In genomic region chr22:31970490-31971444, GRCh38 we compare ENCODE assay signal across 8 cellular contexts. TPM values are rescaled to one million over a fixed set of nuclear protein-coding genes. Genes with fewer than 3 reads are reported as not detected.
DNase-seq lines count a peak whose midpoint lies in the region; ATAC-seq and TF ChIP-seq lines count a peak whose summit lies in the region.

No MANE protein-coding gene starts in this region.

- no peaks in the 10 kb centered on the region for H3K27me3 ChIP-seq in OCI-LY3 (ENCODE audit: low read depth, low read length)
- H3K27me3 ChIP-seq in mucosa of stomach (ENCODE audit: control insufficient read depth, insufficient read depth, low read length), result no peaks in the 10 kb centered on the region

- no peak overlapping the region for H3K27ac ChIP-seq in OCI-LY3 (ENCODE audit: low read length)

- H3K4me2 ChIP-seq in OCI-LY3 (ENCODE audit: low read length), result peak overlapping the region; percentile 96

- H4K20me1 ChIP-seq in OCI-LY3 (ENCODE audit: insufficient read depth, low read length), result no peaks in the 10 kb centered on the region

- DNase-seq in ACHN (peak; percentile 81), HT1080 (ENCODE audit: low read depth) (peak; percentile 75), activated T-cell treated with anti-CD3 and anti-CD28 coated beads for 48 hours (ENCODE audit: low read depth) (peak; percentile 88), erythroblast (lab: John Stamatoyannopoulos, UW) (peak; percentile 79 to 91)
- peak; percentile 66 to 81 for DNase-seq in stimulated activated CD8-positive, alpha-beta memory T cell treated with anti-CD3 and anti-CD28 coated beads, Interleukin-4, amount 100 ng/mL, for 4 hours (ENCODE audit: low read depth in 2 of 2, low spot score in 1 of 2)

- H3K79me2 ChIP-seq in OCI-LY3 (ENCODE audit: low read length), result no peaks in the 10 kb centered on the region

- peak overlapping the region; percentile 80 for H3K4me3 ChIP-seq in OCI-LY3 (ENCODE audit: low read length)
- peak overlapping the region; percentile 53 for H3K4me3 ChIP-seq in mucosa of stomach (ENCODE audit: low read length)

- H3K36me3 ChIP-seq in OCI-LY3 (replicated peaks; ENCODE audit: low read depth, low read length), result no peaks in the 10 kb centered on the region
- H3K36me3 ChIP-seq in mucosa of stomach (ENCODE audit: control insufficient read depth, insufficient read depth, low read length), result no peaks in the 10 kb centered on the region

- H3K9ac ChIP-seq in OCI-LY3 (ENCODE audit: low read length) (peak overlapping the region; percentile 40), mucosa of stomach (ENCODE audit: low read length) (peak overlapping the region; percentile 53)

- H2AFZ ChIP-seq in OCI-LY3 (ENCODE audit: low read depth, low read length), result peak overlapping the region; percentile 63

- H3K4me1 ChIP-seq in OCI-LY3 (ENCODE audit: low read length), result peaks cover 15% of the 10 kb centered on the region
- peaks cover 7% of the 10 kb centered on the region for H3K4me1 ChIP-seq in mucosa of stomach (ENCODE audit: control insufficient read depth, insufficient read depth, low read length)

- peak; percentile 89 for TF ChIP-seq CTCF in OCI-LY3 (IDR thresholded peaks at IDR 0.05; ENCODE audit: low read depth, low read length)

- ATAC-seq in GM18517 (IDR thresholded peaks at IDR 0.05; ENCODE audit: unreplicated experiment), result peak; percentile 44

- TF ChIP-seq POLR2A in erythroblast (IDR thresholded peaks at IDR 0.05; ENCODE audit: low read length), result no peak

- H3K9me3 ChIP-seq in OCI-LY3 (ENCODE audit: insufficient read depth, low read length), result no peaks in the 10 kb centered on the region
- H3K9me3 ChIP-seq in mucosa of stomach (ENCODE audit: control insufficient read depth, low read length), result no peaks in the 10 kb centered on the region

- in situ Hi-C loops in ACHN (cut with HindIII; ENCODE audit: low pct_ligation_motif_present, low pct_unique_long_range_greater_than_20kb, low sequenced_read_pairs), result loop anchor here (25.0 kb wide), 1 partner anchor 308 kb away; the partner anchor contains the start of gene PISD

RNA-seq across cellular contexts. Expression of gene YWHAH, which starts 26.4 kb away (rescaled TPM):
- 161 and 183 TPM in 2 replicates for total RNA-seq in HT1080 (2014; rRNA removed; shearing (Covaris generic))
- 142 and 151 TPM in 2 replicates for polyA plus RNA-seq in HT1080 (2015; cell fraction: cytosol; rRNA removed)
- 60.4 and 65.0 TPM in 2 replicates for polyA plus RNA-seq in HT1080 (2015; cell fraction: nucleus; rRNA removed)
